ENCODE assay signal across 8 cellular contexts in genomic region chr14:20413785-20414117, GRCh38. TPM values are rescaled to one million over a fixed set of nuclear protein-coding genes. Genes with fewer than 3 reads are reported as not detected.
DNase-seq lines count a peak whose midpoint lies in the region; TF ChIP-seq lines count a peak whose summit lies in the region.

No MANE protein-coding gene starts in this region.

- peak overlapping the region; percentile 85 for H3K27ac ChIP-seq in osteoblast (ENCODE audit: low read depth, low read length)

- H3K79me2 ChIP-seq in osteoblast (ENCODE audit: insufficient read depth, low read length), result peaks cover 29% of the 10 kb centered on the region

- H3K27me3 ChIP-seq in osteoblast (ENCODE audit: insufficient read depth, low read length), result no peaks in the 10 kb centered on the region

- peak overlapping the region; percentile 98 for H2AFZ ChIP-seq in osteoblast (ENCODE audit: low read length)

- H3K4me2 ChIP-seq in osteoblast (ENCODE audit: insufficient read depth, low read length), result peak overlapping the region; percentile 93

- peaks cover 16% of the 10 kb centered on the region for H3K4me1 ChIP-seq in osteoblast (ENCODE audit: insufficient read depth, low read length)

- peaks cover 7% of the 10 kb centered on the region for H4K20me1 ChIP-seq in osteoblast (ENCODE audit: insufficient read depth, low read length)

- H3K9me3 ChIP-seq in osteoblast (ENCODE audit: low read depth, low read length), result no peaks in the 10 kb centered on the region

- H3K4me3 ChIP-seq in foreskin fibroblast (ENCODE audit: low read depth in 1 of 2, low read length in 2 of 2) (peak overlapping the region; percentile 81 to 91), osteoblast (ENCODE audit: insufficient read depth, low read length) (peak overlapping the region; percentile 98)

- H3K36me3 ChIP-seq in osteoblast (ENCODE audit: insufficient read depth, low read length), result no peaks in the 10 kb centered on the region

- peak; percentile 26 for DNase-seq in stimulated activated CD4-positive, alpha-beta T cell treated with anti-CD3 and anti-CD28 coated beads, Interleukin-4, amount 100 ng/mL, for 24 hours
- DNase-seq in stimulated activated CD4-positive, alpha-beta T cell treated with anti-CD3 and anti-CD28 coated beads, Interleukin-12 subunit alpha, Interleukin-12 subunit beta, amount 100 ng/mL, for 4 hours, result no peak
- DNase-seq in HT1080 (ENCODE audit: low read depth) (peak; percentile 7), foreskin fibroblast (no peak), osteoblast (ENCODE audit: insufficient read length, low spot score, missing footprints) (no peak), epidermal melanocyte (ENCODE audit: insufficient read length, low spot score) (no peak), NCI-H774 (lab: John Stamatoyannopoulos, UW) (no peak)
- DNase-seq in activated CD4-positive, alpha-beta T cell treated with anti-CD3 and anti-CD28 coated beads, Interleukin-2, amount 50 U/mL, for 48 hours, result peak; percentile 28 to 45

- no peak for TF ChIP-seq CTCF in foreskin fibroblast (IDR thresholded peaks at IDR 0.05; ENCODE audit: low read depth, low read length)
- no peak for TF ChIP-seq CTCF in osteoblast (IDR thresholded peaks at IDR 0.05; ENCODE audit: extremely low read depth, low read depth, low read length)

RNA-seq across cellular contexts. Expression of gene TEP1, which starts 0.5 kb away (rescaled TPM):
- total RNA-seq in HT1080 (2014; rRNA removed; shearing (Covaris generic)), result 9.4 TPM in 2 replicates
- polyA plus RNA-seq in HT1080 (2015; cell fraction: cytosol; rRNA removed), result 8.5 and 9.0 TPM in 2 replicates
- polyA plus RNA-seq in HT1080 (2015; cell fraction: nucleus; rRNA removed), result 42.6 and 51.2 TPM in 2 replicates
- total RNA-seq in osteoblast, result 25.6 and 33.3 TPM in 2 replicates

RNA-seq across cellular contexts. Expression of gene KLHL33, which starts 22.2 kb away (rescaled TPM):
- not detected in 2 replicates for total RNA-seq in HT1080 (2014; rRNA removed; shearing (Covaris generic))
- 0.03 TPM in 1 of 2 replicates, not detected in the other for polyA plus RNA-seq in HT1080 (2015; cell fraction: cytosol; rRNA removed)
- 0.03 and 0.13 TPM in 2 replicates for polyA plus RNA-seq in HT1080 (2015; cell fraction: nucleus; rRNA removed)
- total RNA-seq in osteoblast, result 0.36 and 0.59 TPM in 2 replicates

RNA-seq across cellular contexts. Expression of gene OSGEP, which starts 40.9 kb away (rescaled TPM):
- total RNA-seq in HT1080 (2014; rRNA removed; shearing (Covaris generic)), result 50.1 and 52.1 TPM in 2 replicates
- 42.3 and 45.3 TPM in 2 replicates for polyA plus RNA-seq in HT1080 (2015; cell fraction: cytosol; rRNA removed)
- 56.2 and 65.1 TPM in 2 replicates for polyA plus RNA-seq in HT1080 (2015; cell fraction: nucleus; rRNA removed)
- 36.8 and 47.8 TPM in 2 replicates for total RNA-seq in osteoblast

RNA-seq across cellular contexts. Expression of gene APEX1, which starts 41.3 kb away (rescaled TPM):
- 139 and 207 TPM in 2 replicates for total RNA-seq in HT1080 (2014; rRNA removed; shearing (Covaris generic))
- polyA plus RNA-seq in HT1080 (2015; cell fraction: cytosol; rRNA removed), result 275 and 314 TPM in 2 replicates
- polyA plus RNA-seq in HT1080 (2015; cell fraction: nucleus; rRNA removed), result 298 and 316 TPM in 2 replicates
- 66.0 and 74.9 TPM in 2 replicates for total RNA-seq in osteoblast

RNA-seq across cellular contexts. Expression of gene PIP4P1, which starts 47.5 kb away (rescaled TPM):
- total RNA-seq in HT1080 (2014; rRNA removed; shearing (Covaris generic)), result 20.5 and 21.0 TPM in 2 replicates
- 20.3 and 26.6 TPM in 2 replicates for polyA plus RNA-seq in HT1080 (2015; cell fraction: cytosol; rRNA removed)
- polyA plus RNA-seq in HT1080 (2015; cell fraction: nucleus; rRNA removed), result 34.2 and 36.5 TPM in 2 replicates
- total RNA-seq in osteoblast, result 41.0 and 46.3 TPM in 2 replicates

Comparison
In these comparisons a context has a peak if more than half of its experiments do, and no peak if none do; other contexts are left out.
1. DNase-seq: peak in stimulated activated CD4-positive, alpha-beta T cell treated with anti-CD3 and anti-CD28 coated beads, Interleukin-4, amount 100 ng/mL, for 24 hours (single experiment), HT1080 (single experiment) and activated CD4-positive, alpha-beta T cell treated with anti-CD3 and anti-CD28 coated beads, Interleukin-2, amount 50 U/mL, for 48 hours (2 of 2); none in stimulated activated CD4-positive, alpha-beta T cell treated with anti-CD3 and anti-CD28 coated beads, Interleukin-12 subunit alpha, Interleukin-12 subunit beta, amount 100 ng/mL, for 4 hours (single experiment), foreskin fibroblast (0 of 2), osteoblast (single experiment), epidermal melanocyte (single experiment) and NCI-H774 (single experiment).